Comparison of ENCODE assay signal across 10 cellular contexts in the genomic region with DNA sequence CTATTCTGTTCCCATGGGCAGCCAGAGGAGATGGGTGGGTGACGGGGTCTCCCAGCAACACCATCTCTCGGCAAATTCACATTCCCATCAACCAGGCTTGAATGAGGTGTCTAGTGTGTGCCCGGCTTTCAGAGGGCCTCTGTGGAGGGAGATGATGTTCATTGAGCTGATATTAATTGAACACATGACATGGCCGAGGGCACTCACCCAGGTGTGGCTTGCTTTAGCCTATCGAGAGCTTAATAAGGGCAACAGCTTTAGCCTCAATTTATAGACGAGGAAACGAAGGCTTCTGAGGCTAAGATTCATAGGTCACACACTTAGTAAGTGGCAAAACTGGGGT.
DNase-seq lines count a peak whose midpoint lies in the region; ATAC-seq, FAIRE-seq and TF ChIP-seq lines count a peak whose summit lies in the region.
"Had no signal": no experiment of that assay in that cellular context is flagged by ENCODE, and none has a peak within 500 bp of the region (broad histone marks: within the 10 kb centered on the region; RNA-seq: fewer than 3 reads in every experiment).

No MANE protein-coding gene starts in this region.

- H3K27ac Mint-ChIP-seq in activated CD4-positive, alpha-beta T cell treated with anti-CD3 and anti-CD28 coated beads, Interleukin-2, amount 10 ng/mL, durations not matched to agents 24 days and 14 days = peak overlapping the region; percentile 25
- H3K27ac Mint-ChIP-seq in activated CD4-positive, alpha-beta T cell treated with anti-CD3 and anti-CD28 coated beads for 36 hours = no peak overlapping the region
- H3K27ac Mint-ChIP-seq in immature natural killer cell = peak overlapping the region in 5 of 6 donors; percentile 50 to 92 (median 86)

- POLR2A ChIA-PET in activated CD4-positive, alpha-beta T cell treated with anti-CD3 and anti-CD28 coated beads for 36 hours (lab: Charles Lee) = no interaction called here

- no peak for TF ChIP-seq CTCF in WI38 (IDR thresholded peaks at IDR 0.05; ENCODE audit: low read depth, low read length)

- TF ChIP-seq POLR2A in H54 (IDR thresholded peaks at IDR 0.05; ENCODE audit: low read depth, low read length) = no peak

- H3K4me1 Mint-ChIP-seq in activated CD4-positive, alpha-beta T cell treated with anti-CD3 and anti-CD28 coated beads, Interleukin-2, amount 10 ng/mL, durations not matched to agents 24 days and 14 days = peaks cover 46% of the 10 kb centered on the region
- peaks cover 34% of the 10 kb centered on the region for H3K4me1 Mint-ChIP-seq in activated CD4-positive, alpha-beta T cell treated with anti-CD3 and anti-CD28 coated beads for 36 hours
- peaks cover 40 to 47% of the 10 kb centered on the region in 2 donors for H3K4me1 Mint-ChIP-seq in immature natural killer cell

- no peaks in the 10 kb centered on the region for H3K27me3 ChIP-seq in subcutaneous abdominal adipose tissue (ENCODE audit: control insufficient read depth in 5 of 5, insufficient read depth in 4 of 5, low read length in 5 of 5)

- intact Hi-C loops in activated CD4-positive, alpha-beta T cell treated with anti-CD3 and anti-CD28 coated beads, Interleukin-2, amount 10 ng/mL, durations not matched to agents 24 days and 14 days (cut with micrococcal nuclease) = loop anchor here (5.0 kb wide), 1 partner anchor 37 kb away; no protein-coding TSS in a partner anchor
- intact Hi-C loops in activated CD4-positive, alpha-beta T cell treated with anti-CD3 and anti-CD28 coated beads for 36 hours (cut with DNase I, micrococcal nuclease) = loop anchor here in 1 of 2 experiments (5.0 kb wide), 1 partner anchor 898 kb away; no protein-coding TSS in a partner anchor

- H3K4me3 Mint-ChIP-seq in activated CD4-positive, alpha-beta T cell treated with anti-CD3 and anti-CD28 coated beads, Interleukin-2, amount 10 ng/mL, durations not matched to agents 24 days and 14 days = peak overlapping the region; percentile 53
- no peak overlapping the region for H3K4me3 Mint-ChIP-seq in activated CD4-positive, alpha-beta T cell treated with anti-CD3 and anti-CD28 coated beads for 36 hours
- H3K4me3 Mint-ChIP-seq in immature natural killer cell = peak overlapping the region; percentile 81 to 93 (median 85)

- H3K4me3 ChIP-seq in WI38 (ENCODE audit: low read depth, low read length) (peak overlapping the region; percentile 46), subcutaneous abdominal adipose tissue (ENCODE audit: low read depth in 1 of 5, low read length in 5 of 5) (peak overlapping the region in 4 of 5 donors; percentile 16 to 58 (median 30))
- H3K4me3 ChIP-seq: K562 had no signal

- DNase-seq in activated CD4-positive, alpha-beta T cell treated with anti-CD3 and anti-CD28 coated beads, Interleukin-2, amount 10 ng/mL, durations not matched to agents 24 days and 14 days = no peak
- no peak for DNase-seq in activated CD4-positive, alpha-beta T cell treated with anti-CD3 and anti-CD28 coated beads for 36 hours
- DNase-seq in immature natural killer cell = no peak
- DNase-seq in H54 (ENCODE audit: insufficient read length, low spot score) = no peak
- no peak for DNase-seq in T1000 (lab: John Stamatoyannopoulos, UW)
- DNase-seq: NCI-H510A treated with DMSO at 0.1 percent for 48 hours had no signal

- H3K36me3 ChIP-seq in subcutaneous abdominal adipose tissue (ENCODE audit: control insufficient read depth in 5 of 5, insufficient read depth in 5 of 5, low read length in 5 of 5) = no peaks in the 10 kb centered on the region

- CTCF ChIA-PET in activated CD4-positive, alpha-beta T cell treated with anti-CD3 and anti-CD28 coated beads for 36 hours (lab: Charles Lee) = interaction anchor here (0.7 to 1.8 kb wide), 7 partner anchors 9 to 37 kb away, joined by 3 to 14 read pairs (median 4); no protein-coding TSS in a partner anchor

- no peak for ATAC-seq in activated CD4-positive, alpha-beta T cell treated with anti-CD3 and anti-CD28 coated beads for 36 hours
- ATAC-seq in GM18520 (IDR thresholded peaks at IDR 0.05; ENCODE audit: unreplicated experiment) = no peak
- ATAC-seq: K562 had no signal

- H3K4me1 ChIP-seq in subcutaneous abdominal adipose tissue (ENCODE audit: control insufficient read depth in 5 of 5, insufficient read depth in 5 of 5, low read length in 5 of 5) = peaks cover 6 to 57% (median 35%) of the 10 kb centered on the region in 5 donors

- H3K9me3 ChIP-seq in subcutaneous abdominal adipose tissue (ENCODE audit: control insufficient read depth in 5 of 5, low read length in 5 of 5) = no peaks in the 10 kb centered on the region

- peak overlapping the region in 2 of 5 donors; percentile 20 to 40 for H3K9ac ChIP-seq in subcutaneous abdominal adipose tissue (ENCODE audit: low read length in 5 of 5)

- no peaks in the 10 kb centered on the region for H3K9me3 Mint-ChIP-seq in activated CD4-positive, alpha-beta T cell treated with anti-CD3 and anti-CD28 coated beads, Interleukin-2, amount 10 ng/mL, durations not matched to agents 24 days and 14 days
- H3K9me3 Mint-ChIP-seq in activated CD4-positive, alpha-beta T cell treated with anti-CD3 and anti-CD28 coated beads for 36 hours (ENCODE audit: low read depth) = no peaks in the 10 kb centered on the region
- peaks cover 0 to 2% (median 0%) of the 10 kb centered on the region in 6 donors for H3K9me3 Mint-ChIP-seq in immature natural killer cell

- H3K36me3 Mint-ChIP-seq in activated CD4-positive, alpha-beta T cell treated with anti-CD3 and anti-CD28 coated beads, Interleukin-2, amount 10 ng/mL, durations not matched to agents 24 days and 14 days (ENCODE audit: low read depth) = peaks cover 4% of the 10 kb centered on the region
- no peaks in the 10 kb centered on the region for H3K36me3 Mint-ChIP-seq in activated CD4-positive, alpha-beta T cell treated with anti-CD3 and anti-CD28 coated beads for 36 hours (ENCODE audit: low read depth)
- peaks cover 0 to 4% (median 0%) of the 10 kb centered on the region in 3 donors for H3K36me3 Mint-ChIP-seq in immature natural killer cell

- H3K27ac ChIP-seq in subcutaneous abdominal adipose tissue (ENCODE audit: low read depth, low read length) = peak overlapping the region; percentile 92

- H3K27me3 Mint-ChIP-seq in activated CD4-positive, alpha-beta T cell treated with anti-CD3 and anti-CD28 coated beads, Interleukin-2, amount 10 ng/mL, durations not matched to agents 24 days and 14 days = peaks cover 48% of the 10 kb centered on the region
- peaks cover 34% of the 10 kb centered on the region for H3K27me3 Mint-ChIP-seq in activated CD4-positive, alpha-beta T cell treated with anti-CD3 and anti-CD28 coated beads for 36 hours
- H3K27me3 Mint-ChIP-seq in immature natural killer cell (ENCODE audit: low read depth in 3 of 3) = peaks cover 25 to 34% (median 27%) of the 10 kb centered on the region in 3 donors

- FAIRE-seq in H54 (lab: Jason Lieb, UNC) = no peak
- FAIRE-seq: K562 had no signal
